In the genomic region with DNA sequence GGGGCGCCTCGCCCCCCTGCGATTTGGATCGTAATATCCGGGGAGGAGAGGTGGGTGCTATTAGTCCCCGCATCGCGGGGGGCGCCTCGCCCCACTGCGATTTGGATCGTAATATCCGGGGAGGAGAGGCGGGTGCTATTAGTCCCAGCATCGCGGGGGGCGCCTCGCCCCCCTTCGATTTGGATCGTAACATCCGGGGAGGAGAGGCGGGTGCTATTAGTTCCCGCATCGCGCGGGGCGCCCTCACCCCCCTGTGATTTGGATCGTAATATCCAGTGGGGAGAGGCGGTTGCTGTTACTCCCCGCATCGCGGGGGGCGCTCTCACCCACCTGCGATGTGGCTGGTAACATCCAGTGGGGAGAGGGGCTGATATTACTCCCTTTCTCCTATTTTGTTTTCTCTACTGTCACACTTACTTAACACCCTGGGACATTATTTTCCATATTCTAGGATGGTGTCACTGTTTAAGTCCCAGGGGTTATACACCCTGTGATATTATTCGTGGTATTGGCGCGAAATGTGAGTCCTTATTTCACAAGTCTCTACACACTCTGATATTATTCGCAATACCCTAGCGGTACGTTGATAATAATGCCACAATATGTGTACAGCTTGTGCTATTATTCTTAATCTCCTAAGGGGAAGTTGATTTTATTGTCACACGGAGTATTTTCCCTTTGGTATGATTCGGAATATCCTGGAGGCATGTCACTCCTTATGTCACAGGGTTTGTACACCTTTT, we compare ENCODE assay signal across 9 cellular contexts. TPM values are rescaled to one million over a fixed set of nuclear protein-coding genes. Genes with fewer than 3 reads are reported as not detected.
DNase-seq lines count a peak whose midpoint lies in the region; ATAC-seq, FAIRE-seq and TF ChIP-seq lines count a peak whose summit lies in the region.
"Had no signal": no experiment of that assay in that cellular context is flagged by ENCODE, and none has a peak within 500 bp of the region (broad histone marks: within the 10 kb centered on the region; RNA-seq: fewer than 3 reads in every experiment).

No MANE protein-coding gene starts in this region.

- no peak for TF ChIP-seq POLR2A in endothelial cell of umbilical vein (IDR thresholded peaks at IDR 0.05; ENCODE audit: low read depth, low read length)

- H3K4me2 ChIP-seq in BLaER1 treated with 17β-estradiol and CSF1 and Interleukin-3, amounts not matched to agents 10 nM and 100 nM: peak overlapping the region; percentile 31 to 66 (median 60)
- H3K4me2 ChIP-seq in endothelial cell of umbilical vein (ENCODE audit: insufficient read depth, low read length): no peak overlapping the region

- peaks cover 3 to 13% (median 7%) of the 10 kb centered on the region in 11 experiments; a peak in 13 of 22 replicates for H3K9me3 ChIP-seq in BLaER1 treated with 17β-estradiol and CSF1 and Interleukin-3, amounts not matched to agents 10 nM and 100 nM (replicated peaks in 1 of 11)
- no peaks in the 10 kb centered on the region for H3K9me3 ChIP-seq in endothelial cell of umbilical vein (replicated peaks; ENCODE audit: control insufficient read depth, insufficient read depth, low read length)

- H3K4me1 ChIP-seq in BLaER1 treated with 17β-estradiol and CSF1 and Interleukin-3, amounts not matched to agents 10 nM and 100 nM: no peaks in the 10 kb centered on the region; a peak in 1 of 20 replicates
- H3K4me1 ChIP-seq in endothelial cell of umbilical vein (ENCODE audit: control insufficient read depth, extremely low read depth, insufficient read depth, low read length): no peaks in the 10 kb centered on the region

- DNase-seq in HFF-Myc (ENCODE audit: extremely low read depth, low read depth) (no peak), endothelial cell of umbilical vein (ENCODE audit: low read depth, low spot score) (no peak), GOT3 (lab: John Stamatoyannopoulos, UW) (no peak), kidney glomerular epithelial cell (lab: John Stamatoyannopoulos, UW) (no peak)
- DNase-seq in activated CD4-positive, alpha-beta T cell treated with anti-CD3 and anti-CD28 coated beads for 48 hours: peak; percentile 74
- peak; percentile 47 for DNase-seq in stimulated activated CD4-positive, alpha-beta T cell treated with anti-CD3 and anti-CD28 coated beads, Interleukin-1b, Interleukin-23, amount 100 ng/mL, for 48 hours

- H3K27me3 ChIP-seq in BLaER1 treated with 17β-estradiol and CSF1 and Interleukin-3, amounts not matched to agents 10 nM and 100 nM: no peaks in the 10 kb centered on the region
- H3K27me3 ChIP-seq in endothelial cell of umbilical vein (ENCODE audit: control insufficient read depth in 2 of 2, insufficient read depth in 2 of 2, low read length in 2 of 2): no peaks in the 10 kb centered on the region

- no peak for FAIRE-seq in endothelial cell of umbilical vein (lab: Jason Lieb, UNC)
- FAIRE-seq: frontal cortex had no signal

- CTCF ChIA-PET in endothelial cell of umbilical vein (lab: Charles Lee): no interaction called here

- peak overlapping the region in 2 of 11 experiments; percentile 37 to 48; a peak in 1 of 22 replicates for H3K9ac ChIP-seq in BLaER1 treated with 17β-estradiol and CSF1 and Interleukin-3, amounts not matched to agents 10 nM and 100 nM
- no peak overlapping the region for H3K9ac ChIP-seq in endothelial cell of umbilical vein (replicated peaks; ENCODE audit: extremely low read depth, insufficient read depth, low read length)

- POLR2A ChIA-PET in endothelial cell of umbilical vein (lab: Charles Lee): no interaction called here

- BruUV-seq in endothelial cell of umbilical vein (replicated peaks; lab: Mats Ljungman, UMichigan): no TSS peak

- intact Hi-C loops in endothelial cell of umbilical vein (cut with micrococcal nuclease): no loop called here

- no peaks in the 10 kb centered on the region for H3K79me2 ChIP-seq in endothelial cell of umbilical vein (ENCODE audit: control insufficient read depth, insufficient read depth, low read length)

- dilution Hi-C loops in endothelial cell of umbilical vein (cut with MboI; ENCODE audit: extremely low pct_ligation_motif_present, low sequenced_read_pairs): no loop called here

- H3K4me3 ChIP-seq in BLaER1 treated with 17β-estradiol and CSF1 and Interleukin-3, amounts not matched to agents 10 nM and 100 nM: peak overlapping the region; percentile 25 to 61 (median 42); a peak in 16 of 20 replicates
- H3K4me3 ChIP-seq in HFF-Myc (replicated peaks; ENCODE audit: low read depth, low read length): no peak overlapping the region
- H3K4me3 ChIP-seq in endothelial cell of umbilical vein (replicated peaks in 1 of 3; ENCODE audit: insufficient read depth in 1 of 3, low read depth in 1 of 3, low read length in 3 of 3): no peak overlapping the region

- no peaks in the 10 kb centered on the region for H3K36me3 ChIP-seq in BLaER1 treated with 17β-estradiol and CSF1 and Interleukin-3, amounts not matched to agents 10 nM and 100 nM
- H3K36me3 ChIP-seq in endothelial cell of umbilical vein (ENCODE audit: control insufficient read depth in 2 of 2, extremely low read depth in 1 of 2, insufficient read depth in 2 of 2, low read length in 2 of 2): no peaks in the 10 kb centered on the region

- peak overlapping the region; percentile 51 for H2AFZ ChIP-seq in endothelial cell of umbilical vein (ENCODE audit: low read depth, low read length)

- no peaks in the 10 kb centered on the region for H4K20me1 ChIP-seq in BLaER1 treated with 17β-estradiol and CSF1 and Interleukin-3, amounts not matched to agents 10 nM and 100 nM
- no peaks in the 10 kb centered on the region for H4K20me1 ChIP-seq in endothelial cell of umbilical vein (replicated peaks; ENCODE audit: control insufficient read depth, extremely low read depth, insufficient read depth, low read length)

- no peak overlapping the region for H3K27ac ChIP-seq in BLaER1 treated with 17β-estradiol and CSF1 and Interleukin-3, amounts not matched to agents 10 nM and 100 nM
- no peak overlapping the region for H3K27ac ChIP-seq in endothelial cell of umbilical vein (ENCODE audit: insufficient read depth, low read depth, low read length)

- no peak for ATAC-seq in HG03571 (IDR thresholded peaks at IDR 0.05; ENCODE audit: unreplicated experiment)

- TF ChIP-seq CTCF in HFF-Myc (IDR thresholded peaks at IDR 0.05; ENCODE audit: low read depth, low read length, missing control alignments) (peak; percentile 42), endothelial cell of umbilical vein (IDR thresholded peaks at IDR 0.05; ENCODE audit: extremely low read depth in 1 of 2, insufficient read depth in 1 of 2, low read depth in 1 of 2, low read length in 2 of 2) (peak; percentile 21 to 30)

- no peaks in the 10 kb centered on the region for H3K9me1 ChIP-seq in endothelial cell of umbilical vein (replicated peaks; ENCODE audit: control insufficient read depth, extremely low read depth, insufficient read depth, low read length)

TF ChIP-seq in endothelial cell of umbilical vein, 7 proteins besides CTCF, POLR2A, EP300 and RAD21:
- TF ChIP-seq GATA2 (IDR thresholded peaks at IDR 0.05; ENCODE audit: insufficient read depth, insufficient read length, low read depth, low read length) (no peak), EZH2 (IDR thresholded peaks at IDR 0.05; ENCODE audit: borderline replicate concordance, low read depth, low read length, severe bottlenecking) (no peak), JUN (IDR thresholded peaks at IDR 0.05; ENCODE audit: borderline replicate concordance, insufficient read depth, insufficient read length, low read depth) (no peak), POLR2AphosphoS5 (IDR thresholded peaks at IDR 0.05; ENCODE audit: insufficient read depth, low read depth, low read length) (no peak), FOS (IDR thresholded peaks at IDR 0.05; ENCODE audit: borderline replicate concordance, insufficient read depth, low read length) (no peak), MYC (IDR thresholded peaks at IDR 0.05; ENCODE audit: low read depth, low read length) (no peak)
- TF ChIP-seq, protein P1, sequence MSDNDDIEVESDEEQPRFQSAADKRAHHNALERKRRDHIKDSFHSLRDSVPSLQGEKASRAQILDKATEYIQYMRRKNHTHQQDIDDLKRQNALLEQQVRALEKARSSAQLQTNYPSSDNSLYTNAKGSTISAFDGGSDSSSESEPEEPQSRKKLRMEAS (IDR thresholded peaks at IDR 0.05; ENCODE audit: insufficient read depth, insufficient read length): no peak

RNA-seq across cellular contexts. Expression of a gene that starts 57.8 kb away (rescaled TPM):
- total RNA-seq in endothelial cell of umbilical vein: not detected in 2 replicates
- not detected in 2 replicates for polyA plus RNA-seq in endothelial cell of umbilical vein
- polyA plus RNA-seq in endothelial cell of umbilical vein (2011; cell fraction: cytosol; rRNA removed): not detected in 2 replicates
- not detected in 2 replicates for polyA plus RNA-seq in endothelial cell of umbilical vein (2011; cell fraction: nucleus; rRNA removed)
- polyA plus RNA-seq in endothelial cell of umbilical vein (2012): not detected in 2 replicates
- not detected in 2 replicates for polyA minus RNA-seq in endothelial cell of umbilical vein
- polyA minus RNA-seq in endothelial cell of umbilical vein (2011; cell fraction: cytosol; rRNA and poly(A)+ RNA removed): not detected
- not detected in 2 replicates for polyA minus RNA-seq in endothelial cell of umbilical vein (2011; cell fraction: nucleus; rRNA and poly(A)+ RNA removed)
- total RNA-seq: frontal cortex had no signal

Comparison
In these comparisons a context has a peak if more than half of its experiments do, and no peak if none do; other contexts are left out.
1. H3K4me3 ChIP-seq: peak in BLaER1 treated with 17β-estradiol and CSF1 and Interleukin-3, amounts not matched to agents 10 nM and 100 nM (10 of 10); none in HFF-Myc (single experiment) and endothelial cell of umbilical vein (0 of 3).
2. DNase-seq: peak in activated CD4-positive, alpha-beta T cell treated with anti-CD3 and anti-CD28 coated beads for 48 hours (single experiment) and stimulated activated CD4-positive, alpha-beta T cell treated with anti-CD3 and anti-CD28 coated beads, Interleukin-1b, Interleukin-23, amount 100 ng/mL, for 48 hours (single experiment); none in HFF-Myc (single experiment), endothelial cell of umbilical vein (single experiment), GOT3 (single experiment) and kidney glomerular epithelial cell (single experiment).